Comparison of ENCODE assay signal across 8 cellular contexts in genomic region chr22:38467904-38468760, GRCh38. TPM values are rescaled to one million over a fixed set of nuclear protein-coding genes. Genes with fewer than 3 reads are reported as not detected.
DNase-seq lines count a peak whose midpoint lies in the region; ATAC-seq and TF ChIP-seq lines count a peak whose summit lies in the region.

TSS of gene KDELR3 (plus strand) at chr22:38468096. CDS start at chr22:38468234, 138 bp downstream.

- no peak within 1 kb of the TSS for H3K27ac ChIP-seq in OCI-LY3 (ENCODE audit: low read length)
- H3K27ac ChIP-seq in vagina, result peak within 1 kb of the TSS; percentile 43

- H3K4me2 ChIP-seq in OCI-LY3 (ENCODE audit: low read length), result peak within 1 kb of the TSS; percentile 78

- ATAC-seq in Right ventricle myocardium inferior, result peak; percentile 89
- no peak for ATAC-seq in GM18870 (IDR thresholded peaks at IDR 0.05; ENCODE audit: unreplicated experiment)

- peaks cover 45% of the 10 kb centered on the region for H3K27me3 Mint-ChIP-seq in activated naive CD4-positive, alpha-beta T cell treated with anti-CD3 and anti-CD28 coated beads for 36 hours (ENCODE audit: low read depth)

- H3K79me2 ChIP-seq in OCI-LY3 (ENCODE audit: low read length), result no peaks in the 10 kb centered on the region

- H3K9me3 ChIP-seq in OCI-LY3 (ENCODE audit: insufficient read depth, low read length) (no peaks in the 10 kb centered on the region), vagina (no peaks in the 10 kb centered on the region)

- TF ChIP-seq CTCF in GM12873 (IDR thresholded peaks at IDR 0.05; ENCODE audit: insufficient read depth, low read depth, low read length, missing control alignments), result peak; percentile 35
- TF ChIP-seq CTCF in OCI-LY3 (IDR thresholded peaks at IDR 0.05; ENCODE audit: low read depth, low read length), result no peak
- TF ChIP-seq CTCF in vagina (IDR thresholded peaks at IDR 0.05), result no peak

- peak within 1 kb of the TSS; percentile 24; the same call in 1 of the 2 replicates for H3K9ac ChIP-seq in OCI-LY3 (ENCODE audit: low read length)

- TF ChIP-seq POLR2A in vagina (IDR thresholded peaks at IDR 0.05), result no peak

- peak within 1 kb of the TSS; percentile 51; the same call in 1 of the 2 replicates for H2AFZ ChIP-seq in OCI-LY3 (ENCODE audit: low read depth, low read length)

- intact Hi-C loops in activated naive CD4-positive, alpha-beta T cell treated with anti-CD3 and anti-CD28 coated beads for 36 hours (cut with micrococcal nuclease), result no loop called here
- intact Hi-C loops in Right ventricle myocardium inferior (cut with DNase I), result no loop called here
- intact Hi-C loops in posterior vena cava (cut with DNase I), result no loop called here
- intact Hi-C loops in vagina (cut with DNase I), result no loop called here

- no peaks in the 10 kb centered on the region for H3K36me3 Mint-ChIP-seq in activated naive CD4-positive, alpha-beta T cell treated with anti-CD3 and anti-CD28 coated beads for 36 hours (ENCODE audit: low read depth)

- no peak within 1 kb of the TSS for H3K27ac Mint-ChIP-seq in activated naive CD4-positive, alpha-beta T cell treated with anti-CD3 and anti-CD28 coated beads for 36 hours

- no peaks in the 10 kb centered on the region for H3K36me3 ChIP-seq in OCI-LY3 (replicated peaks; ENCODE audit: low read depth, low read length)
- no peaks in the 10 kb centered on the region for H3K36me3 ChIP-seq in vagina

- CTCF ChIA-PET in activated naive CD4-positive, alpha-beta T cell treated with anti-CD3 and anti-CD28 coated beads for 36 hours (lab: Charles Lee), result no interaction called here

- DNase-seq in activated naive CD4-positive, alpha-beta T cell treated with anti-CD3 and anti-CD28 coated beads for 36 hours, result peak; percentile 66
- DNase-seq in Right ventricle myocardium inferior (ENCODE audit: missing footprints) (peak; percentile 80), posterior vena cava (ENCODE audit: low spot score) (peak; percentile 91), vagina (ENCODE audit: extremely low spot score in 2 of 2) (no peak), HuH-7 (ENCODE audit: low spot score) (no peak)

- no peaks in the 10 kb centered on the region for H3K4me1 ChIP-seq in OCI-LY3 (ENCODE audit: low read length)
- H3K4me1 ChIP-seq in vagina, result peaks cover 19% of the 10 kb centered on the region

- peaks cover 8% of the 10 kb centered on the region for H3K4me1 Mint-ChIP-seq in activated naive CD4-positive, alpha-beta T cell treated with anti-CD3 and anti-CD28 coated beads for 36 hours (ENCODE audit: low read depth)

- H3K27me3 ChIP-seq in OCI-LY3 (ENCODE audit: low read depth, low read length) (peaks cover 17% of the 10 kb centered on the region), vagina (no peaks in the 10 kb centered on the region)

- H3K9me3 Mint-ChIP-seq in activated naive CD4-positive, alpha-beta T cell treated with anti-CD3 and anti-CD28 coated beads for 36 hours, result no peaks in the 10 kb centered on the region

- H4K20me1 ChIP-seq in OCI-LY3 (ENCODE audit: insufficient read depth, low read length), result no peaks in the 10 kb centered on the region

- H3K4me3 Mint-ChIP-seq in activated naive CD4-positive, alpha-beta T cell treated with anti-CD3 and anti-CD28 coated beads for 36 hours, result peak within 1 kb of the TSS; percentile 62

- peak within 1 kb of the TSS; percentile 76 for H3K4me3 ChIP-seq in OCI-LY3 (ENCODE audit: low read length)
- peak within 1 kb of the TSS; percentile 49 to 58 for H3K4me3 ChIP-seq in vagina

RNA-seq across cellular contexts. Expression of gene KDELR3, which starts in this region (rescaled TPM):
- total RNA-seq in activated naive CD4-positive, alpha-beta T cell treated with anti-CD3 and anti-CD28 coated beads for 36 hours, result under 1 TPM; 0.57 to 0.77 TPM
- 4.4 TPM for total RNA-seq in Right ventricle myocardium inferior
- total RNA-seq in posterior vena cava, result 10 to 100 TPM; 14.5 to 23.1 TPM
- 3.9 TPM for total RNA-seq in vagina

Comparison
In these comparisons a context has a peak if more than half of its experiments do, and no peak if none do; other contexts are left out.
1. Peak in DNase-seq in activated naive CD4-positive, alpha-beta T cell treated with anti-CD3 and anti-CD28 coated beads for 36 hours; RNA of the gene not detected or under 1 TPM.
2. DNase-seq: peak in Right ventricle myocardium inferior (single experiment) and posterior vena cava (single experiment); none in vagina (0 of 2) and HuH-7 (single experiment).